13 cellular contexts compared by ENCODE assay signal in the genomic region with DNA sequence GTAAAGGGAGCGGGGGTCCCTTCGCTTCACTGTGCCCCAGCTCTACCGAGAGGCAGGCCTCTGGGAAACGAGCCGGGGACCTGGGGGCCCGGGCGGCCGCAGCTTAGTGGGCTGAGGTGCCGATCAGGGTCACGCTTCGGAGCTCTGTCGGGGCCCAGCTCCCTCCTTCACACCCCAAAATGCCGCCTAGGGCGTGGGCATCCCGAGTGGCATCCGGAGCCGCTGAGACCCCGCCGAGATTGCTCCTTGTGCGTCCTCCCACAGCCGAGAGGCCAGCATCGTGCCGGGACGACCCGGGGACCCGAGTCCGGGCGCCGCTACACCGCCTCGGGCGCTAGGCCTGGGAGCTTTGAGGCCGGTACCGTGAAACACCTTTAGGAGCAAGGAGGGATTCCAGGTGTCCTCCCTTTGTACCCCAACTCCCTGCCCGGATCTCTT. TPM values are rescaled to one million over a fixed set of nuclear protein-coding genes. Genes with fewer than 3 reads are reported as not detected.
DNase-seq lines count a peak whose midpoint lies in the region; ATAC-seq, FAIRE-seq and TF ChIP-seq lines count a peak whose summit lies in the region.
"Had no signal": no experiment of that assay in that cellular context is flagged by ENCODE, and none has a peak within 500 bp of the region (broad histone marks: within the 10 kb centered on the region; RNA-seq: fewer than 3 reads in every experiment).

No MANE protein-coding gene starts in this region.

- H2BK15ac ChIP-seq in H1 (ENCODE audit: low read length), result no peak overlapping the region; the same call in 1 of the 2 replicates

- peaks cover 89% of the 10 kb centered on the region for H3K27me3 Mint-ChIP-seq in mesothelial cell of epicardium (ENCODE audit: low read depth)

- WGBS in H1 (ENCODE audit: extremely low coverage in 1 of 2, insufficient coverage in 1 of 2, insufficient read length in 1 of 2, insufficient replicate concordance in 2 of 2, low coverage in 1 of 2, low lambda C conversion rate in 2 of 2, missing lambda C conversion rate in 1 of 2), 2 experiments, result 3% methylated on average over 35 of the region's 35 CpGs; no CpG with 5 or more reads in 1 of the 2 experiments

- H4K8ac ChIP-seq in H1 (ENCODE audit: extremely low read depth, insufficient read depth, low read length), result peak overlapping the region; percentile 57; the same call in 1 of the 2 replicates

- no peak overlapping the region for H2BK5ac ChIP-seq in H1 (ENCODE audit: low read depth, low read length)

- no peak for DNase-seq in A673 (ENCODE audit: low spot score)
- peak; percentile 52 for DNase-seq in HK-2 (ENCODE audit: unreplicated experiment)
- DNase-seq in H1 (ENCODE audit: low read depth in 1 of 2, low spot score in 2 of 2), result peak in 1 of 2 experiments; percentile 59
- no peak for DNase-seq in mesothelial cell of epicardium (ENCODE audit: low spot score in 2 of 2, unreplicated experiment in 2 of 2)
- no peak for DNase-seq in AG08395 (ENCODE audit: low spot score)
- no peak for DNase-seq in GM19240 (ENCODE audit: insufficient read length, low spot score)
- DNase-seq in T-helper 9 cell, result no peak
- DNase-seq: activated T-cell treated with anti-CD3 and anti-CD28 coated beads, Interleukin-2, amount 50 U/mL, for 72 hours; NCI-H1930 had no signal

- H2BK20ac ChIP-seq in H1 (ENCODE audit: low read length), result no peak overlapping the region

- peak overlapping the region; percentile 57 for H4K5ac ChIP-seq in H1 (ENCODE audit: insufficient read length, low read depth, low read length)

- peaks cover 22% of the 10 kb centered on the region for H3K4me1 Mint-ChIP-seq in mesothelial cell of epicardium

- POLR2A ChIA-PET in A673 (lab: Charles Lee; ENCODE audit: low non-redundant PET) (interaction anchor here (0.8 kb wide), 1 partner anchor 41 kb away, joined by 3 read pairs; no protein-coding TSS in a partner anchor), H1 (lab: Charles Lee; ENCODE audit: partially characterized antibody) (interaction anchor here (0.7 to 3.9 kb wide), 5 partner anchors 13 to 490 kb away, joined by 3 to 28 read pairs (median 3); no protein-coding TSS in a partner anchor)

- H3K27me3 ChIP-seq in A673 (replicated peaks; ENCODE audit: insufficient read depth, low read depth, low read length, poor library complexity) (peaks cover 24% of the 10 kb centered on the region), H1 (replicated peaks in 1 of 4; ENCODE audit: control insufficient read depth in 3 of 4, extremely low read depth in 1 of 4, insufficient read depth in 3 of 4, low read length in 3 of 4) (peaks cover 0 to 11% (median 5%) of the 10 kb centered on the region in 4 experiments; a peak in 4 of 7 replicates)

- BruUV-seq in A673 (replicated peaks; lab: Mats Ljungman, UMichigan), result no TSS peak

- H3K36me3 ChIP-seq in A673 (ENCODE audit: insufficient read depth, low read length, poor library complexity, severe bottlenecking) (no peaks in the 10 kb centered on the region), H1 (ENCODE audit: control insufficient read depth in 2 of 4, insufficient read depth in 4 of 4, low read length in 3 of 4) (peaks cover 0 to 16% (median 0%) of the 10 kb centered on the region in 4 experiments; a peak in 1 of 8 replicates)

- no peak for TF ChIP-seq RAD21 in H1 (IDR thresholded peaks at IDR 0.05 in 1 of 2, conservative IDR thresholded peaks at IDR 0.05 in 1 of 2; ENCODE audit: low read depth in 2 of 2, low read length in 2 of 2)

- H3K9me3 ChIP-seq in A673 (ENCODE audit: low read depth, low read length, poor library complexity, severe bottlenecking) (no peaks in the 10 kb centered on the region), H1 (ENCODE audit: insufficient read depth in 2 of 2, low read depth in 1 of 2, low read length in 1 of 2) (no peaks in the 10 kb centered on the region)

- H3K23ac ChIP-seq in H1 (ENCODE audit: insufficient read length), result no peak overlapping the region

- H3K56ac ChIP-seq in H1 (replicated peaks; ENCODE audit: insufficient read length, low read depth, low read length), result peak overlapping the region; percentile 65

- H3K36me3 Mint-ChIP-seq in mesothelial cell of epicardium, result no peaks in the 10 kb centered on the region

- H2BK120ac ChIP-seq in H1 (replicated peaks; ENCODE audit: low read depth, low read length), result no peak overlapping the region

- peaks cover 5 to 6% of the 10 kb centered on the region in 2 experiments for H4K20me1 ChIP-seq in H1 (replicated peaks in 1 of 2; ENCODE audit: control insufficient read depth in 1 of 2, insufficient read depth in 2 of 2, low read length in 2 of 2)

- TF ChIP-seq CTCF in A673 (conservative IDR thresholded peaks at IDR 0.05; ENCODE audit: low read depth, low read length), result no peak
- no peak for TF ChIP-seq CTCF in H1 (IDR thresholded peaks at IDR 0.05; ENCODE audit: control extremely low read depth in 1 of 3, insufficient read depth in 1 of 3, low read depth in 1 of 3, low read length in 3 of 3)
- no peak for TF ChIP-seq CTCF in mesothelial cell of epicardium (IDR thresholded peaks at IDR 0.05; ENCODE audit: unreplicated experiment)

- no peaks in the 10 kb centered on the region for H3K9me3 Mint-ChIP-seq in mesothelial cell of epicardium
- H3K9me3 Mint-ChIP-seq: activated T-cell treated with anti-CD3 and anti-CD28 coated beads, Interleukin-2, amount 50 U/mL, for 72 hours; natural killer cell treated with Interleukin-12 subunit alpha and Interleukin-12 subunit beta and Interleukin-15 and Interleukin-18, amount 100 ng/mL, for 72 hours had no signal

- peaks cover 2% of the 10 kb centered on the region; the same call in 1 of the 2 replicates for H3K79me1 ChIP-seq in H1 (ENCODE audit: low read depth, low read length)

- H3K4me2 ChIP-seq in H1 (ENCODE audit: insufficient read depth in 1 of 2, low read depth in 2 of 2, low read length in 2 of 2), result peak overlapping the region; percentile 76 to 99

- peak overlapping the region; percentile 70 for H3K4me3 ChIP-seq in A673 (ENCODE audit: low read depth, low read length, poor library complexity, severe bottlenecking)
- peak overlapping the region; percentile 92 to 100 (median 93) for H3K4me3 ChIP-seq in H1 (ENCODE audit: extremely low read depth in 1 of 4, insufficient read depth in 2 of 4, low read depth in 3 of 4, low read length in 4 of 4)

- H3K4me1 ChIP-seq in A673 (ENCODE audit: insufficient read depth, low read length, poor library complexity, severe bottlenecking) (peaks cover 25% of the 10 kb centered on the region), H1 (replicated peaks in 1 of 4; ENCODE audit: control insufficient read depth in 3 of 4, insufficient read depth in 4 of 4, low read length in 3 of 4) (peaks cover 8 to 21% (median 11%) of the 10 kb centered on the region in 4 experiments; a peak in 6 of 7 replicates)

- H3K9ac ChIP-seq in H1 (replicated peaks in 1 of 4; ENCODE audit: extremely low read depth in 1 of 4, low read depth in 3 of 4, low read length in 3 of 4), result peak overlapping the region; percentile 15 to 75 (median 68)

- H2AFZ ChIP-seq in H1 (ENCODE audit: low read length), result no peak overlapping the region

- peak overlapping the region; percentile 76 for H4K91ac ChIP-seq in H1 (replicated peaks; ENCODE audit: insufficient read length, low read length)

- H3K4ac ChIP-seq in H1 (replicated peaks; ENCODE audit: insufficient read length, low read depth, low read length), result peak overlapping the region; percentile 91

- H3K79me2 ChIP-seq in H1 (ENCODE audit: control insufficient read depth in 1 of 2, insufficient read depth in 2 of 2, low read length in 2 of 2), result peaks cover 35 to 63% of the 10 kb centered on the region in 2 experiments

- no peak; a peak in 1 of 3 replicates for TF ChIP-seq POLR2A in H1 (IDR thresholded peaks at IDR 0.05; ENCODE audit: control extremely low read depth in 1 of 2, low read depth in 2 of 2, low read length in 2 of 2)

- no peak overlapping the region for H2AK5ac ChIP-seq in H1 (ENCODE audit: low read depth, low read length)

- H3K4me3 Mint-ChIP-seq in mesothelial cell of epicardium, result peak overlapping the region; percentile 58
- H3K4me3 Mint-ChIP-seq: activated T-cell treated with anti-CD3 and anti-CD28 coated beads, Interleukin-2, amount 50 U/mL, for 72 hours; natural killer cell treated with Interleukin-12 subunit alpha and Interleukin-12 subunit beta and Interleukin-15 and Interleukin-18, amount 100 ng/mL, for 72 hours had no signal

- peak overlapping the region; percentile 99 for H3K18ac ChIP-seq in H1 (ENCODE audit: extremely low read depth, low read length)

- CTCF ChIA-PET in A673 (lab: Charles Lee), result no interaction called here
- CTCF ChIA-PET in H1 (lab: Charles Lee; ENCODE audit: partially characterized antibody), result interaction anchor here (1.2 to 1.4 kb wide), 2 partner anchors 15 to 18 kb away, joined by 3 read pairs; no protein-coding TSS in a partner anchor

- FAIRE-seq in H1 (lab: Jason Lieb, UNC), result no peak
- FAIRE-seq: RCC 7860 had no signal

- no peak overlapping the region for H2BK12ac ChIP-seq in H1 (ENCODE audit: low read depth, low read length)

- H3K27ac Mint-ChIP-seq in mesothelial cell of epicardium, result no peak overlapping the region
- H3K27ac Mint-ChIP-seq: activated T-cell treated with anti-CD3 and anti-CD28 coated beads, Interleukin-2, amount 50 U/mL, for 72 hours; natural killer cell treated with Interleukin-12 subunit alpha and Interleukin-12 subunit beta and Interleukin-15 and Interleukin-18, amount 100 ng/mL, for 72 hours had no signal

- H3K23me2 ChIP-seq in H1 (ENCODE audit: low read depth, low read length), result peaks cover 27% of the 10 kb centered on the region

- TF ChIP-seq EP300 in H1 (IDR thresholded peaks at IDR 0.05; ENCODE audit: borderline replicate concordance in 1 of 2, low read depth in 2 of 2, low read length in 2 of 2), result no peak

- H3K14ac ChIP-seq in H1 (ENCODE audit: insufficient read length), result no peak overlapping the region

- H3K27ac ChIP-seq in A673 (ENCODE audit: low read depth, low read length, poor library complexity, severe bottlenecking) (peak overlapping the region; percentile 94), H1 (ENCODE audit: low read depth, low read length) (0 out of 2 replicates have a peak overlapping the region, but pooled peaks have one; percentile 48)

- intact Hi-C loops in A673 (cut with micrococcal nuclease; ENCODE audit: unreplicated experiment), result loop anchor here (5.0 to 10.0 kb wide), 4 partner anchors 283 to 833 kb away; no protein-coding TSS in a partner anchor

- ATAC-seq in GM19023 (IDR thresholded peaks at IDR 0.05; ENCODE audit: unreplicated experiment), result no peak
- ATAC-seq: activated T-cell treated with anti-CD3 and anti-CD28 coated beads, Interleukin-2, amount 50 U/mL, for 72 hours had no signal

RNA-seq across cellular contexts. Expression of gene SALL1, which starts 1.3 kb away (rescaled TPM):
- total RNA-seq in A673 (2021) (24.8 and 28.1 TPM in 2 replicates), mesothelial cell of epicardium (0.32 to 1.1 TPM (median 0.33 TPM) in 3 replicates)
- total RNA-seq in H1 (2021; fragmentation: NEBNext Ultra II Directional; extraction: Animal tissue kit (Norgen Biotek cat#: 25700)), result 54.3 and 56.8 TPM in 2 replicates
- 33.7 and 40.5 TPM in 2 replicates for polyA plus RNA-seq in H1 (2011; rRNA removed)
- 29.6 TPM for polyA plus RNA-seq in H1 (2011; cell fraction: cytosol; rRNA removed)
- polyA plus RNA-seq in H1 (2011; cell fraction: nucleus; rRNA removed), result 55.1 TPM
- polyA plus RNA-seq in H1 (2012, experiment 1 of 2), result 44.6 to 47.3 TPM (median 46.1 TPM) in 4 replicates
- polyA plus RNA-seq in H1 (2012, experiment 2 of 2), result 9.7 TPM
- 31.3 TPM for polyA plus RNA-seq in H1 (2013, experiment 1 of 2)
- 31.7 TPM for polyA plus RNA-seq in H1 (2013, experiment 2 of 2)
- polyA minus RNA-seq in H1 (2011; rRNA and poly(A)+ RNA removed), result 39.5 and 43.2 TPM in 2 replicates
- polyA minus RNA-seq in H1 (2011; cell fraction: cytosol; rRNA and poly(A)+ RNA removed), result 29.9 TPM
- 19.5 TPM for polyA minus RNA-seq in H1 (2011; cell fraction: nucleus; rRNA and poly(A)+ RNA removed)
- total RNA-seq: activated T-cell treated with anti-CD3 and anti-CD28 coated beads, Interleukin-2, amount 50 U/mL, for 72 hours had no signal
- polyA plus RNA-seq: CD14-positive monocyte had no signal

Comparison
In these comparisons a context has a peak if more than half of its experiments do, and no peak if none do; other contexts are left out.
1. RNA of gene SALL1, which starts 1.3 kb away (total RNA-seq): 54.3 to 56.8 TPM in H1 and 24.8 to 28.1 TPM in A673; 0.32 to 1.1 TPM in mesothelial cell of epicardium; every median in the first group is over 10 times any median in the second.